Comparison of ENCODE assay signal across 24 cellular contexts in genomic region chr3:17655743-17656142, GRCh38.
DNase-seq lines count a peak whose midpoint lies in the region; ATAC-seq, FAIRE-seq and TF ChIP-seq lines count a peak whose summit lies in the region.
"Had no signal": no experiment of that assay in that cellular context is flagged by ENCODE, and none has a peak within 500 bp of the region (broad histone marks: within the 10 kb centered on the region; RNA-seq: fewer than 3 reads in every experiment).

No MANE protein-coding gene starts in this region.

- no peaks in the 10 kb centered on the region for H3K9me3 ChIP-seq in stomach
- H3K9me3 ChIP-seq: A549, right atrium auricular region, upper lobe of right lung had no signal

- H3K27ac ChIP-seq in stomach (no peak overlapping the region), substantia nigra (ENCODE audit: low read depth, low read length, poor library complexity, severe bottlenecking) (no peak overlapping the region)
- H3K27ac ChIP-seq: A549, neural progenitor cell, right atrium auricular region, upper lobe of right lung had no signal

- TF ChIP-seq EP300 in stomach (IDR thresholded peaks at IDR 0.05) = no peak

- no peaks in the 10 kb centered on the region for H3K27me3 ChIP-seq in stomach
- H3K27me3 ChIP-seq: neural progenitor cell, right atrium auricular region, upper lobe of right lung had no signal

- peak; percentile 70 for ATAC-seq in GM19438 (IDR thresholded peaks at IDR 0.05; ENCODE audit: low read depth, unreplicated experiment)
- ATAC-seq in HG02798 (IDR thresholded peaks at IDR 0.05; ENCODE audit: poor library complexity, unreplicated experiment) = peak; percentile 88
- peak; percentile 46 for ATAC-seq in HG03378 (IDR thresholded peaks at IDR 0.05; ENCODE audit: unreplicated experiment)
- ATAC-seq: A549, Panc1, upper lobe of right lung had no signal

- TF ChIP-seq POLR2A in GM12892 (IDR thresholded peaks at IDR 0.05; ENCODE audit: low read depth, low read length) = no peak
- TF ChIP-seq POLR2A in stomach (IDR thresholded peaks at IDR 0.05) = no peak

- peak; percentile 66 for FAIRE-seq in GM12892 (lab: Jason Lieb, UNC)
- FAIRE-seq: colon, G401.6, islet of Langerhans had no signal

- TF ChIP-seq CTCF in stomach (IDR thresholded peaks at IDR 0.05) = no peak

- no peak overlapping the region for H3K4me3 ChIP-seq in stomach
- H3K4me3 ChIP-seq: A549, neural progenitor cell, right atrium auricular region, upper lobe of right lung had no signal

- H3K36me3 ChIP-seq in stomach = no peaks in the 10 kb centered on the region
- H3K36me3 ChIP-seq: neural progenitor cell, right atrium auricular region, upper lobe of right lung had no signal

- WGBS in stomach, 5 donors = 48 to 78% (median 50%) methylated on average over 2 of the region's 2 CpGs

- DNase-seq in GM12892 (ENCODE audit: insufficient read length) (no peak), stomach (no peak), substantia nigra (lab: John Stamatoyannopoulos, UW) (no peak), D341Med (ENCODE audit: low spot score) (no peak), LoVo (ENCODE audit: low spot score) (no peak)
- DNase-seq: activated gamma-delta T cell; aorta; CD8-positive, alpha-beta memory T cell; HCEC 1CT; Kasumi-1; mesenchymal stem cell; NCI-H526; stimulated activated CD4-positive, alpha-beta T cell treated with anti-CD3 and anti-CD28 coated beads, Interleukin-2, amount 100 ng/mL, for 48 hours; upper lobe of right lung had no signal

- peaks cover 0 to 14% (median 0%) of the 10 kb centered on the region in 4 donors for H3K4me1 ChIP-seq in stomach
- H3K4me1 ChIP-seq: A549, neural progenitor cell, right atrium auricular region, upper lobe of right lung had no signal

- intact Hi-C loops in stomach (cut with DNase I; ENCODE audit: low total_unique reads) = no loop called here
